Comparison of ENCODE assay signal across 10 cellular contexts in genomic region chr21:26966360-26966977, GRCh38. TPM values are rescaled to one million over a fixed set of nuclear protein-coding genes. Genes with fewer than 3 reads are reported as not detected.
DNase-seq lines count a peak whose midpoint lies in the region; ATAC-seq, FAIRE-seq and TF ChIP-seq lines count a peak whose summit lies in the region.
"Had no signal": no experiment of that assay in that cellular context is flagged by ENCODE, and none has a peak within 500 bp of the region (broad histone marks: within the 10 kb centered on the region; RNA-seq: fewer than 3 reads in every experiment).

No MANE protein-coding gene starts in this region.

- H3K4me3 ChIP-seq in H1 (ENCODE audit: extremely low read depth in 1 of 4, insufficient read depth in 2 of 4, low read depth in 3 of 4, low read length in 4 of 4) (peak overlapping the region; percentile 41 to 75 (median 72)), mesenchymal stem cell (ENCODE audit: insufficient read depth in 1 of 2, low read depth in 1 of 2, low read length in 2 of 2) (peak overlapping the region; percentile 76 to 86), upper lobe of right lung (peak overlapping the region; percentile 55)

- H2BK5ac ChIP-seq in H1 (ENCODE audit: low read depth, low read length) = no peak overlapping the region
- peak overlapping the region; percentile 66 for H2BK5ac ChIP-seq in mesenchymal stem cell (ENCODE audit: low read depth, low read length, poor library complexity, severe bottlenecking)

- H4K20me1 ChIP-seq in H1 (replicated peaks in 1 of 2; ENCODE audit: control insufficient read depth in 1 of 2, insufficient read depth in 2 of 2, low read length in 2 of 2) = no peaks in the 10 kb centered on the region

- H3K4me1 ChIP-seq in H1 (replicated peaks in 1 of 4; ENCODE audit: control insufficient read depth in 3 of 4, insufficient read depth in 4 of 4, low read length in 3 of 4) (peaks cover 4 to 9% (median 9%) of the 10 kb centered on the region in 4 experiments; a peak in 6 of 7 replicates), mesenchymal stem cell (ENCODE audit: control insufficient read depth, insufficient read depth, low read depth, low read length) (no peaks in the 10 kb centered on the region), upper lobe of right lung (peaks cover 19% of the 10 kb centered on the region)

- no peak overlapping the region for H3K27ac Mint-ChIP-seq in T-helper 17 cell
- H3K27ac Mint-ChIP-seq: B cell had no signal

- no peak overlapping the region for H4K5ac ChIP-seq in H1 (ENCODE audit: insufficient read length, low read depth, low read length)

- WGBS in H1 (ENCODE audit: extremely low coverage in 1 of 2, insufficient coverage in 1 of 2, insufficient read length in 1 of 2, insufficient replicate concordance in 2 of 2, low coverage in 1 of 2, low lambda C conversion rate in 2 of 2, missing lambda C conversion rate in 1 of 2), 2 experiments = 1% methylated on average over 16 of the region's 33 CpGs; no CpG with 5 or more reads in 1 of the 2 experiments
- WGBS in mesenchymal stem cell = 3% methylated on average over 29 of the region's 33 CpGs

- H3K36me3 Mint-ChIP-seq in T-helper 17 cell (ENCODE audit: low read depth) = no peaks in the 10 kb centered on the region

- H3K56ac ChIP-seq in H1 (replicated peaks; ENCODE audit: insufficient read length, low read depth, low read length) = no peak overlapping the region

- DNase-seq in NCI-H2171 treated with DMSO at 0.1 percent for 48 hours (lab: John Stamatoyannopoulos, UW) (peak; percentile 36), NCI-H2171 (lab: John Stamatoyannopoulos, UW) (no peak), H1 (ENCODE audit: low read depth in 1 of 2, low spot score in 2 of 2) (peak in 1 of 2 experiments; percentile 57), mesenchymal stem cell (peak; percentile 44), upper lobe of right lung (no peak), NCI-H526 treated with DMSO at 0.1 percent for 48 hours (lab: John Stamatoyannopoulos, UW) (no peak), GM10266 (ENCODE audit: extremely low spot score) (no peak), T-helper 17 cell (no peak)

- H3K27me3 ChIP-seq in H1 (replicated peaks in 1 of 4; ENCODE audit: control insufficient read depth in 3 of 4, extremely low read depth in 1 of 4, insufficient read depth in 3 of 4, low read length in 3 of 4) (peaks cover 0 to 43% (median 32%) of the 10 kb centered on the region in 4 experiments; a peak in 6 of 7 replicates), mesenchymal stem cell (ENCODE audit: control insufficient read depth in 1 of 2, insufficient read depth in 1 of 2, low read length in 2 of 2) (no peaks in the 10 kb centered on the region), upper lobe of right lung (peaks cover 31% of the 10 kb centered on the region)

- H3K79me1 ChIP-seq in H1 (ENCODE audit: low read depth, low read length) (no peaks in the 10 kb centered on the region), mesenchymal stem cell (replicated peaks; ENCODE audit: low read length, poor library complexity, severe bottlenecking) (peaks cover 3% of the 10 kb centered on the region)

- H3K18ac ChIP-seq in H1 (ENCODE audit: extremely low read depth, low read length) (no peak overlapping the region), mesenchymal stem cell (ENCODE audit: low read depth in 1 of 2, low read length in 2 of 2) (peak overlapping the region; percentile 77 to 83)

- TF ChIP-seq RAD21 in H1 (IDR thresholded peaks at IDR 0.05 in 1 of 2, conservative IDR thresholded peaks at IDR 0.05 in 1 of 2; ENCODE audit: low read depth in 2 of 2, low read length in 2 of 2) = no peak

- H4K8ac ChIP-seq in H1 (ENCODE audit: extremely low read depth, insufficient read depth, low read length) = no peak overlapping the region; the same call in 1 of the 2 replicates
- H4K8ac ChIP-seq in mesenchymal stem cell (ENCODE audit: low read length) = no peak overlapping the region

- H3K27ac ChIP-seq in H1 (ENCODE audit: low read depth, low read length) (no peak overlapping the region), mesenchymal stem cell (ENCODE audit: low read length, poor library complexity, severe bottlenecking) (peak overlapping the region; percentile 91), upper lobe of right lung (no peak overlapping the region)

- no peak for TF ChIP-seq POLR2A in H1 (IDR thresholded peaks at IDR 0.05; ENCODE audit: control extremely low read depth in 1 of 2, low read depth in 2 of 2, low read length in 2 of 2)

- H3K14ac ChIP-seq in H1 (ENCODE audit: insufficient read length) = no peak overlapping the region
- no peak overlapping the region for H3K14ac ChIP-seq in mesenchymal stem cell (ENCODE audit: low read length in 2 of 2)

- H3K9me3 ChIP-seq in H1 (ENCODE audit: insufficient read depth in 2 of 2, low read depth in 1 of 2, low read length in 1 of 2) (no peaks in the 10 kb centered on the region), mesenchymal stem cell (ENCODE audit: control insufficient read depth, low read length) (no peaks in the 10 kb centered on the region), upper lobe of right lung (no peaks in the 10 kb centered on the region), T-helper 17 cell (ENCODE audit: control insufficient read depth, low read length, poor library complexity, severe bottlenecking) (no peaks in the 10 kb centered on the region)

- no peak overlapping the region for H3K4me3 Mint-ChIP-seq in T-helper 17 cell
- H3K4me3 Mint-ChIP-seq: B cell had no signal

- H3K4ac ChIP-seq in H1 (replicated peaks; ENCODE audit: insufficient read length, low read depth, low read length) = no peak overlapping the region
- no peak overlapping the region for H3K4ac ChIP-seq in mesenchymal stem cell (ENCODE audit: low read depth in 1 of 2, low read length in 2 of 2)

- TF ChIP-seq EP300 in H1 (IDR thresholded peaks at IDR 0.05; ENCODE audit: borderline replicate concordance in 1 of 2, low read depth in 2 of 2, low read length in 2 of 2) = no peak

- intact Hi-C loops in upper lobe of right lung (cut with DNase I) = no loop called here

- H2AK5ac ChIP-seq in H1 (ENCODE audit: low read depth, low read length) (no peak overlapping the region), mesenchymal stem cell (ENCODE audit: low read length, severe bottlenecking) (no peak overlapping the region)

- H3K9ac ChIP-seq in H1 (replicated peaks in 1 of 4; ENCODE audit: extremely low read depth in 1 of 4, low read depth in 3 of 4, low read length in 3 of 4) (no peak overlapping the region), mesenchymal stem cell (ENCODE audit: low read length) (peak overlapping the region; percentile 94)

- ATAC-seq in upper lobe of right lung = peak; percentile 17
- no peak for ATAC-seq in T-helper 17 cell
- ATAC-seq: HCT116 had no signal

- TF ChIP-seq CTCF in H1 (IDR thresholded peaks at IDR 0.05; ENCODE audit: control extremely low read depth in 1 of 3, insufficient read depth in 1 of 3, low read depth in 1 of 3, low read length in 3 of 3) (no peak), upper lobe of right lung (IDR thresholded peaks at IDR 0.05) (no peak), GM10266 (IDR thresholded peaks at IDR 0.05; ENCODE audit: control insufficient read depth, insufficient read depth, low read depth, missing control alignments) (no peak)

- peaks cover 4% of the 10 kb centered on the region for H3K4me1 Mint-ChIP-seq in T-helper 17 cell
- H3K4me1 Mint-ChIP-seq: B cell had no signal

- H3K23me2 ChIP-seq in H1 (ENCODE audit: low read depth, low read length) = peaks cover 23% of the 10 kb centered on the region; the same call in 1 of the 2 replicates

- H3K4me2 ChIP-seq in H1 (ENCODE audit: insufficient read depth in 1 of 2, low read depth in 2 of 2, low read length in 2 of 2) (peak overlapping the region; percentile 95 to 97), mesenchymal stem cell (ENCODE audit: low read length, poor library complexity, severe bottlenecking) (peak overlapping the region; percentile 77)

- H3K79me2 ChIP-seq in H1 (ENCODE audit: control insufficient read depth in 1 of 2, insufficient read depth in 2 of 2, low read length in 2 of 2) = no peaks in the 10 kb centered on the region

- CTCF ChIA-PET in H1 (lab: Charles Lee; ENCODE audit: partially characterized antibody) = interaction anchor here (1.1 to 3.0 kb wide), 4 partner anchors 56 to 121 kb away, joined by 4 to 10 read pairs (median 5); partner anchors contain the start of gene ADAMTS1

- peaks cover 59% of the 10 kb centered on the region for H3K27me3 Mint-ChIP-seq in T-helper 17 cell

- H2BK120ac ChIP-seq in H1 (replicated peaks; ENCODE audit: low read depth, low read length) = no peak overlapping the region
- peak overlapping the region; percentile 64 for H2BK120ac ChIP-seq in mesenchymal stem cell (ENCODE audit: low read depth, low read length)

- H2BK12ac ChIP-seq in H1 (ENCODE audit: low read depth, low read length) (peak overlapping the region; percentile 93; the same call in 1 of the 2 replicates), mesenchymal stem cell (ENCODE audit: low read length in 2 of 2) (peak overlapping the region in 1 of 2 experiments; percentile 82)

- H4K91ac ChIP-seq in H1 (replicated peaks; ENCODE audit: insufficient read length, low read length) = no peak overlapping the region
- no peak overlapping the region for H4K91ac ChIP-seq in mesenchymal stem cell (ENCODE audit: low read length)

- H2BK15ac ChIP-seq in H1 (ENCODE audit: low read length) (no peak overlapping the region), mesenchymal stem cell (ENCODE audit: low read depth, poor library complexity, severe bottlenecking) (peak overlapping the region; percentile 37)

- no peak overlapping the region for H2AFZ ChIP-seq in H1 (ENCODE audit: low read length)
- H2AFZ ChIP-seq in mesenchymal stem cell (ENCODE audit: low read depth, low read length) = peak overlapping the region; percentile 20

- POLR2A ChIA-PET in H1 (lab: Charles Lee; ENCODE audit: partially characterized antibody) = interaction anchor here (0.7 to 1.5 kb wide), 3 partner anchors 24 to 122 kb away, joined by 3 to 4 read pairs (median 3); no protein-coding TSS in a partner anchor

- H3K23ac ChIP-seq in H1 (ENCODE audit: insufficient read length) (no peak overlapping the region), mesenchymal stem cell (ENCODE audit: low read length in 2 of 2) (peak overlapping the region in 1 of 2 experiments; percentile 78)

- H2BK20ac ChIP-seq in H1 (ENCODE audit: low read length) = no peak overlapping the region

- H3K36me3 ChIP-seq in H1 (ENCODE audit: control insufficient read depth in 2 of 4, insufficient read depth in 4 of 4, low read length in 3 of 4) = no peaks in the 10 kb centered on the region
- peaks cover 0 to 5% of the 10 kb centered on the region in 2 experiments for H3K36me3 ChIP-seq in mesenchymal stem cell (ENCODE audit: control insufficient read depth in 1 of 2, insufficient read depth in 2 of 2, low read depth in 1 of 2, low read length in 2 of 2)
- no peaks in the 10 kb centered on the region for H3K36me3 ChIP-seq in upper lobe of right lung

- no peak for FAIRE-seq in H1 (lab: Jason Lieb, UNC)

RNA-seq across cellular contexts. Expression of gene ADAMTS5, which starts 0.4 kb away (rescaled TPM):
- 0.82 and 1.1 TPM in 2 replicates for total RNA-seq in H1 (2021; fragmentation: NEBNext Ultra II Directional; extraction: Animal tissue kit (Norgen Biotek cat#: 25700))
- polyA plus RNA-seq in H1 (2011; rRNA removed) = 0.14 and 0.20 TPM in 2 replicates
- 0.23 TPM for polyA plus RNA-seq in H1 (2011; cell fraction: cytosol; rRNA removed)
- polyA plus RNA-seq in H1 (2011; cell fraction: nucleus; rRNA removed) = 0.30 TPM
- 0.14 to 0.31 TPM (median 0.20 TPM) in 4 replicates for polyA plus RNA-seq in H1 (2012, experiment 1 of 2)
- polyA plus RNA-seq in H1 (2012, experiment 2 of 2) = 0.05 TPM
- polyA plus RNA-seq in H1 (2013, experiment 1 of 2) = 0.73 TPM
- 0.88 TPM for polyA plus RNA-seq in H1 (2013, experiment 2 of 2)
- polyA minus RNA-seq in H1 (2011; rRNA and poly(A)+ RNA removed) = 0.38 and 0.76 TPM in 2 replicates
- 0.44 TPM for polyA minus RNA-seq in H1 (2011; cell fraction: cytosol; rRNA and poly(A)+ RNA removed)
- polyA minus RNA-seq in H1 (2011; cell fraction: nucleus; rRNA and poly(A)+ RNA removed) = 1.2 TPM
- polyA plus RNA-seq in mesenchymal stem cell (2013, experiment 1 of 2) = 5.6 TPM
- polyA plus RNA-seq in mesenchymal stem cell (2013, experiment 2 of 2) = 5.6 TPM
- 3.2 TPM for total RNA-seq in upper lobe of right lung
- total RNA-seq in T-helper 17 cell = not detected
- total RNA-seq: B cell had no signal

Comparison
In these comparisons a context has a peak if more than half of its experiments do, and no peak if none do; other contexts are left out.
1. DNase-seq: peak in NCI-H2171 treated with DMSO at 0.1 percent for 48 hours (single experiment) and mesenchymal stem cell (single experiment); none in NCI-H2171 (single experiment), upper lobe of right lung (single experiment), NCI-H526 treated with DMSO at 0.1 percent for 48 hours (single experiment), GM10266 (single experiment) and T-helper 17 cell (0 of 3).
2. Peak in every context shown above with its lines, with median percentiles within 50 percentile points of each other: H3K4me3 ChIP-seq.